11 cellular contexts compared by ENCODE assay signal in the genomic region with DNA sequence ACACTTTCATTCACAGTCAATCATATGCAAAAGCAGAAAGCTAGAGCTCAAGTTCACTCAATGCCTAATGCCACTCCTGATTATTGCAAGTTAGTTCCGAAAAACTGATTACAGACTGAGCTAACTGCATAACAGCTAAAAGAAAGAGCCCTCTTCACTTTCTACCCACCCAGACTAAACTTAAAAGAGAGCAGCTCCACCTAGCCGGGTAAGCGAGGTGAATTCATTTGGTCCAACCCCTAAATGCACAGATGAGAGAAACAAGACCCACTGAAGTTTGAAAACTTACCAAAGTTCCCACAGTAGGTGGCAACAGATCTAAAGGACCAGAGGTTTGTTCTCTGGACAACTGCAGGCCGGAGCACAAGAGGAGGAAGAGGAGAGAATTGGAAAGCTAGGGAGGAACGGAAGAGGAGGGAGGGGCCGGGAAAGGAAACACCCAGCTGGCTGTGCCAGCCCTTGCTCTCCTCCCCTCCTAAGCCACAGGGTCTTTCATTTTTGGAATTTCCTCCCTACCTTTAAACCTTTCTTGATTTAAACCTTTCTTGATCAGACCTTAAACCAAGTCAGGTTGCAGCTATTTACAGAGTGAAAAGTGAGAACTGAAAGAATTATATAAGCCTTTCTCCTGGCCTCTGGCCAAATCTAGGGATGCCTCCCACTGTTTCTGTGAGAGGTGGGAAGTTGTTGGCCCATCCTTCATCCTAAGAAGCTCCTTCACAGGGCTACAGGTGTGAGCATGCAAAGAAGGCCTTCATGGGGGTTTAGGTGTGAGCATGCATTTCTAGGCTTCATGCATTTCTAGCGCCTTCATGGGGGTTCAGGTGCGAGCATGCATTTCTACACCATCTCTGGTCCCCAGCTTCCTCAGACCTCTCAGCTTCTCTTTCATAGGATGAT.
A peak's percentile ranks its signal among the peaks of the same experiment; 100 is the strongest.
DNase-seq lines count a peak whose midpoint lies in the region; ATAC-seq and TF ChIP-seq lines count a peak whose summit lies in the region.
"Had no signal": no experiment of that assay in that cellular context is flagged by ENCODE, and none has a peak within 500 bp of the region (broad histone marks: within the 10 kb centered on the region; RNA-seq: fewer than 3 reads in every experiment).

No MANE protein-coding gene starts in this region.

- no peak overlapping the region for H3K27ac ChIP-seq in subcutaneous abdominal adipose tissue (ENCODE audit: low read depth, low read length)
- no peak overlapping the region for H3K27ac ChIP-seq in GM23248
- H3K27ac ChIP-seq: WERI-Rb-1 had no signal

- in situ Hi-C loops in GM23248 (cut with MboI): no loop called here

- peaks cover 0 to 8% (median 0%) of the 10 kb centered on the region in 5 donors for H3K4me1 ChIP-seq in subcutaneous abdominal adipose tissue (ENCODE audit: control insufficient read depth in 5 of 5, insufficient read depth in 5 of 5, low read length in 5 of 5)
- H3K4me1 ChIP-seq in GM23248 (ENCODE audit: insufficient read depth): no peaks in the 10 kb centered on the region

- H3K9me3 ChIP-seq in subcutaneous abdominal adipose tissue (ENCODE audit: control insufficient read depth in 5 of 5, low read length in 5 of 5) (no peaks in the 10 kb centered on the region), GM23248 (ENCODE audit: low read depth) (no peaks in the 10 kb centered on the region)

- H3K79me2 ChIP-seq in GM23248 (ENCODE audit: insufficient read depth): no peaks in the 10 kb centered on the region

- peak; percentile 32 to 64 for ATAC-seq in activated T-cell treated with anti-CD3 and anti-CD28 coated beads, Interleukin-2, amount 50 U/mL, for 72 hours (replicated peaks in 1 of 2)
- no peak for ATAC-seq in stimulated activated naive B cell treated with anti-CD40 and anti-IgM and Interleukin-4, amounts not matched to agents 10 μg/mL and 1 μg/mL and 100 μg/mL, for 72 hours (replicated peaks)
- ATAC-seq: natural killer cell had no signal

- H3K27ac Mint-ChIP-seq in activated T-cell treated with anti-CD3 and anti-CD28 coated beads, Interleukin-2, amount 50 U/mL, for 72 hours: no peak overlapping the region
- H3K27ac Mint-ChIP-seq in brain: peak overlapping the region in 3 of 5 experiments; percentile 12 to 46 (median 42)
- H3K27ac Mint-ChIP-seq in stimulated activated naive B cell treated with anti-CD40 and anti-IgM and Interleukin-4, amounts not matched to agents 10 μg/mL and 1 μg/mL and 100 μg/mL, for 72 hours: no peak overlapping the region
- H3K27ac Mint-ChIP-seq: natural killer cell had no signal

- no peaks in the 10 kb centered on the region for H3K27me3 Mint-ChIP-seq in activated T-cell treated with anti-CD3 and anti-CD28 coated beads, Interleukin-2, amount 50 U/mL, for 72 hours (ENCODE audit: low read depth)
- no peaks in the 10 kb centered on the region for H3K27me3 Mint-ChIP-seq in brain
- H3K27me3 Mint-ChIP-seq in stimulated activated naive B cell treated with anti-CD40 and anti-IgM and Interleukin-4, amounts not matched to agents 10 μg/mL and 1 μg/mL and 100 μg/mL, for 72 hours: no peaks in the 10 kb centered on the region

- no peaks in the 10 kb centered on the region for H3K9me2 ChIP-seq in GM23248 (ENCODE audit: insufficient read depth)

- no peak overlapping the region for H3K4me2 ChIP-seq in GM23248 (ENCODE audit: unreplicated experiment)

- no peaks in the 10 kb centered on the region for H3F3A ChIP-seq in GM23248 (ENCODE audit: insufficient read depth)

- peak overlapping the region; percentile 31 to 71 for H3K4me3 Mint-ChIP-seq in activated T-cell treated with anti-CD3 and anti-CD28 coated beads, Interleukin-2, amount 50 U/mL, for 72 hours
- peak overlapping the region in 3 of 5 experiments; percentile 16 to 36 (median 34) for H3K4me3 Mint-ChIP-seq in brain
- peak overlapping the region in 1 of 2 donors; percentile 22 for H3K4me3 Mint-ChIP-seq in stimulated activated naive B cell treated with anti-CD40 and anti-IgM and Interleukin-4, amounts not matched to agents 10 μg/mL and 1 μg/mL and 100 μg/mL, for 72 hours
- H3K4me3 Mint-ChIP-seq: natural killer cell had no signal

- H3K9me3 Mint-ChIP-seq in activated T-cell treated with anti-CD3 and anti-CD28 coated beads, Interleukin-2, amount 50 U/mL, for 72 hours: no peaks in the 10 kb centered on the region
- no peaks in the 10 kb centered on the region for H3K9me3 Mint-ChIP-seq in brain
- no peaks in the 10 kb centered on the region for H3K9me3 Mint-ChIP-seq in stimulated activated naive B cell treated with anti-CD40 and anti-IgM and Interleukin-4, amounts not matched to agents 10 μg/mL and 1 μg/mL and 100 μg/mL, for 72 hours
- H3K9me3 Mint-ChIP-seq: natural killer cell had no signal

- peak overlapping the region in 1 of 5 donors; percentile 21 for H3K9ac ChIP-seq in subcutaneous abdominal adipose tissue (ENCODE audit: low read length in 5 of 5)
- H3K9ac ChIP-seq in GM23248: no peak overlapping the region

- no peak overlapping the region for H2AFZ ChIP-seq in GM23248

- no peaks in the 10 kb centered on the region for H4K20me1 ChIP-seq in GM23248 (ENCODE audit: insufficient read depth)

- H3K36me3 ChIP-seq in subcutaneous abdominal adipose tissue (ENCODE audit: control insufficient read depth in 5 of 5, insufficient read depth in 5 of 5, low read length in 5 of 5): peaks cover 0 to 13% (median 0%) of the 10 kb centered on the region in 5 donors
- no peaks in the 10 kb centered on the region for H3K36me3 ChIP-seq in GM23248 (ENCODE audit: low read depth)
- H3K36me3 ChIP-seq: WERI-Rb-1 had no signal

- no peak for TF ChIP-seq CTCF in brain (conservative IDR thresholded peaks at IDR 0.05)

- no peak for DNase-seq in activated T-cell treated with anti-CD3 and anti-CD28 coated beads, Interleukin-2, amount 50 U/mL, for 72 hours
- DNase-seq in activated T-cell treated with anti-CD3 and anti-CD28 coated beads for 4 hours (no peak), kidney tubule cell (ENCODE audit: low spot score) (peak; percentile 44), GM23248 (no peak), RKO (ENCODE audit: low spot score) (no peak)
- no peak for DNase-seq in stimulated activated naive B cell treated with anti-CD40 and anti-IgM and Interleukin-4, amounts not matched to agents 10 μg/mL and 1 μg/mL and 100 μg/mL, for 72 hours
- DNase-seq: natural killer cell, NCI-H1694 treated with DMSO at 0.1 percent for 48 hours, WERI-Rb-1 had no signal

- H3K27me3 ChIP-seq in subcutaneous abdominal adipose tissue (ENCODE audit: control insufficient read depth in 5 of 5, insufficient read depth in 4 of 5, low read length in 5 of 5) (no peaks in the 10 kb centered on the region), GM23248 (replicated peaks; ENCODE audit: insufficient read depth) (peaks cover 76% of the 10 kb centered on the region)

- H3K4me3 ChIP-seq in subcutaneous abdominal adipose tissue (ENCODE audit: low read depth in 1 of 5, low read length in 5 of 5) (peak overlapping the region in 3 of 5 donors; percentile 10 to 38 (median 38)), GM23248 (no peak overlapping the region)

- 31 to 34% methylated on average over 8 of the region's 8 CpGs for WGBS in GM23248 (ENCODE audit: low coverage in 1 of 2, low lambda C conversion rate in 2 of 2, missing lambda C conversion rate in 2 of 2), 2 experiments

- peaks cover 21% of the 10 kb centered on the region for H3K4me1 Mint-ChIP-seq in activated T-cell treated with anti-CD3 and anti-CD28 coated beads, Interleukin-2, amount 50 U/mL, for 72 hours (ENCODE audit: low read depth)
- peaks cover 28% of the 10 kb centered on the region for H3K4me1 Mint-ChIP-seq in brain
- H3K4me1 Mint-ChIP-seq in stimulated activated naive B cell treated with anti-CD40 and anti-IgM and Interleukin-4, amounts not matched to agents 10 μg/mL and 1 μg/mL and 100 μg/mL, for 72 hours: peaks cover 5 to 6% of the 10 kb centered on the region in 2 donors

- H3K36me3 Mint-ChIP-seq in activated T-cell treated with anti-CD3 and anti-CD28 coated beads, Interleukin-2, amount 50 U/mL, for 72 hours (ENCODE audit: insufficient read depth in 2 of 2): no peaks in the 10 kb centered on the region
- peaks cover 5% of the 10 kb centered on the region for H3K36me3 Mint-ChIP-seq in brain
- H3K36me3 Mint-ChIP-seq in stimulated activated naive B cell treated with anti-CD40 and anti-IgM and Interleukin-4, amounts not matched to agents 10 μg/mL and 1 μg/mL and 100 μg/mL, for 72 hours: no peaks in the 10 kb centered on the region
- H3K36me3 Mint-ChIP-seq: natural killer cell had no signal

Comparison
In these comparisons a context has a peak if more than half of its experiments do, and no peak if none do; other contexts are left out.
1. ATAC-seq: peak in activated T-cell treated with anti-CD3 and anti-CD28 coated beads, Interleukin-2, amount 50 U/mL, for 72 hours (2 of 2); none in stimulated activated naive B cell treated with anti-CD40 and anti-IgM and Interleukin-4, amounts not matched to agents 10 μg/mL and 1 μg/mL and 100 μg/mL, for 72 hours (0 of 2).
2. H3K27ac Mint-ChIP-seq: peak in brain (3 of 5); none in activated T-cell treated with anti-CD3 and anti-CD28 coated beads, Interleukin-2, amount 50 U/mL, for 72 hours (single experiment) and stimulated activated naive B cell treated with anti-CD40 and anti-IgM and Interleukin-4, amounts not matched to agents 10 μg/mL and 1 μg/mL and 100 μg/mL, for 72 hours (single experiment).